ENCODE assay signal across 1 cellular context in genomic region chr5:122776143-122776542, GRCh38.
TF ChIP-seq lines count a peak whose summit lies in the region.

No MANE protein-coding gene starts in this region.

TF ChIP-seq in K562, 482 proteins besides CTCF, POLR2A, EP300 and RAD21 (continued from another document):
- TF ChIP-seq USF2 (CRISPR knock-in tag; IDR thresholded peaks at IDR 0.05) (no peak), NR2F6 (CRISPR knock-in tag; IDR thresholded peaks at IDR 0.05) (no peak), NCOA6 (IDR thresholded peaks at IDR 0.05) (no peak), SUPT5H (IDR thresholded peaks at IDR 0.05) (no peak), PCBP2 (IDR thresholded peaks at IDR 0.05; ENCODE audit: low read depth, low read length, poor library complexity, severe bottlenecking) (no peak)
